Comparison of ENCODE assay signal across 13 cellular contexts in genomic region chr4:26050212-26050643, GRCh38.
A peak's percentile ranks its signal among the peaks of the same experiment; 100 is the strongest.
DNase-seq lines count a peak whose midpoint lies in the region; ATAC-seq and TF ChIP-seq lines count a peak whose summit lies in the region.
"Had no signal": no experiment of that assay in that cellular context is flagged by ENCODE, and none has a peak within 500 bp of the region (broad histone marks: within the 10 kb centered on the region; RNA-seq: fewer than 3 reads in every experiment).

No MANE protein-coding gene starts in this region.

- POLR2A ChIA-PET in CD8-positive, alpha-beta memory T cell (lab: Charles Lee) = no interaction called here

- H3K36me3 Mint-ChIP-seq in CD8-positive, alpha-beta memory T cell = peaks cover 0 to 5% (median 0%) of the 10 kb centered on the region in 3 donors
- H3K36me3 Mint-ChIP-seq: activated naive CD4-positive, alpha-beta T cell treated with anti-CD3 and anti-CD28 coated beads, Interleukin-2, amount 50 U/mL, for 24 hours had no signal

- no peak overlapping the region for H3K9ac ChIP-seq in subcutaneous abdominal adipose tissue (ENCODE audit: low read length in 5 of 5)
- H3K9ac ChIP-seq: KMS-11 had no signal

- H3K4me1 ChIP-seq in subcutaneous abdominal adipose tissue (ENCODE audit: control insufficient read depth in 5 of 5, insufficient read depth in 5 of 5, low read length in 5 of 5) = peaks cover 11 to 49% (median 48%) of the 10 kb centered on the region in 5 donors
- H3K4me1 ChIP-seq in CD8-positive, alpha-beta memory T cell (ENCODE audit: insufficient read depth, low read length) = no peaks in the 10 kb centered on the region

- DNase-seq in SIG-M5 treated with dmso at 0.1 percent for 504 hours (lab: John Stamatoyannopoulos, UW; ENCODE audit: unreplicated experiment) (peak; percentile 33), lower leg skin (ENCODE audit: low spot score in 2 of 2) (peak; percentile 49 to 88)
- DNase-seq in CD8-positive, alpha-beta memory T cell = no peak
- DNase-seq: cerebellar nuclear complex, H9, T1000 had no signal

- 67 to 74% methylated on average over 8 of the region's 8 CpGs for WGBS in lower leg skin, 2 donors

- peaks cover 3 to 6% (median 4%) of the 10 kb centered on the region in 3 donors for H3K4me1 Mint-ChIP-seq in CD8-positive, alpha-beta memory T cell

- H3K27ac Mint-ChIP-seq in CD8-positive, alpha-beta memory T cell = no peak overlapping the region
- H3K27ac Mint-ChIP-seq: activated naive CD4-positive, alpha-beta T cell treated with anti-CD3 and anti-CD28 coated beads, Interleukin-2, amount 50 U/mL, for 24 hours had no signal

- H3K27ac ChIP-seq in subcutaneous abdominal adipose tissue (ENCODE audit: low read depth, low read length) = peak overlapping the region; percentile 79
- H3K27ac ChIP-seq in CD8-positive, alpha-beta memory T cell (ENCODE audit: low read depth, low read length) = no peak overlapping the region
- H3K27ac ChIP-seq: KMS-11 had no signal

- peaks cover 10 to 26% of the 10 kb centered on the region in 2 donors for H3K27me3 Mint-ChIP-seq in CD8-positive, alpha-beta memory T cell
- H3K27me3 Mint-ChIP-seq: activated naive CD4-positive, alpha-beta T cell treated with anti-CD3 and anti-CD28 coated beads, Interleukin-2, amount 50 U/mL, for 24 hours had no signal

- no peak overlapping the region for H3K4me3 ChIP-seq in lower leg skin (ENCODE audit: low read depth, poor library complexity, severe bottlenecking)
- H3K4me3 ChIP-seq in subcutaneous abdominal adipose tissue (ENCODE audit: low read depth in 1 of 5, low read length in 5 of 5) = no peak overlapping the region
- no peak overlapping the region for H3K4me3 ChIP-seq in CD8-positive, alpha-beta memory T cell (ENCODE audit: low read length)

- H3K4me3 Mint-ChIP-seq in CD8-positive, alpha-beta memory T cell = no peak overlapping the region
- H3K4me3 Mint-ChIP-seq: activated naive CD4-positive, alpha-beta T cell treated with anti-CD3 and anti-CD28 coated beads, Interleukin-2, amount 50 U/mL, for 24 hours; H9; neural crest cell had no signal

- peaks cover 0 to 4% (median 0%) of the 10 kb centered on the region in 5 donors for H3K27me3 ChIP-seq in subcutaneous abdominal adipose tissue (ENCODE audit: control insufficient read depth in 5 of 5, insufficient read depth in 4 of 5, low read length in 5 of 5)
- no peaks in the 10 kb centered on the region for H3K27me3 ChIP-seq in CD8-positive, alpha-beta memory T cell (ENCODE audit: insufficient read depth, low read length, poor library complexity, severe bottlenecking)

- no peaks in the 10 kb centered on the region for H3K9me3 Mint-ChIP-seq in CD8-positive, alpha-beta memory T cell
- H3K9me3 Mint-ChIP-seq: activated naive CD4-positive, alpha-beta T cell treated with anti-CD3 and anti-CD28 coated beads, Interleukin-2, amount 50 U/mL, for 24 hours; neural crest cell had no signal

- CTCF ChIA-PET in CD8-positive, alpha-beta memory T cell (lab: Charles Lee) = no interaction called here

- H3K9me3 ChIP-seq in subcutaneous abdominal adipose tissue (ENCODE audit: control insufficient read depth in 5 of 5, low read length in 5 of 5) = no peaks in the 10 kb centered on the region
- H3K9me3 ChIP-seq in CD8-positive, alpha-beta memory T cell (ENCODE audit: low read length) = no peaks in the 10 kb centered on the region

- intact Hi-C loops in lower leg skin (cut with DNase I; ENCODE audit: low total_unique reads) = no loop called here

- H3K36me3 ChIP-seq in subcutaneous abdominal adipose tissue (ENCODE audit: control insufficient read depth in 5 of 5, insufficient read depth in 5 of 5, low read length in 5 of 5) = no peaks in the 10 kb centered on the region
- no peaks in the 10 kb centered on the region for H3K36me3 ChIP-seq in CD8-positive, alpha-beta memory T cell (ENCODE audit: insufficient read depth, low read length)

- peak; percentile 62 for ATAC-seq in GM21447 (IDR thresholded peaks at IDR 0.05; ENCODE audit: unreplicated experiment)
- no peak for ATAC-seq in GM18870 (IDR thresholded peaks at IDR 0.05; ENCODE audit: unreplicated experiment)
- no peak for ATAC-seq in SK-N-SH treated with all-trans-retinoic acid at 6 μM for 48 hours

- no peak for TF ChIP-seq CTCF in lower leg skin (IDR thresholded peaks at IDR 0.05)

- TF ChIP-seq POLR2A in lower leg skin (IDR thresholded peaks at IDR 0.05) = no peak

TF ChIP-seq in SK-N-SH treated with all-trans-retinoic acid at 6 μM for 48 hours, 23 proteins besides CTCF, POLR2A, EP300 and RAD21:
- TF ChIP-seq BACH2 (CRISPR knock-in tag; IDR thresholded peaks at IDR 0.05; ENCODE audit: borderline replicate concordance) (no peak), TCF4 (CRISPR knock-in tag; IDR thresholded peaks at IDR 0.05; ENCODE audit: borderline replicate concordance) (no peak), OSR1 (CRISPR knock-in tag; IDR thresholded peaks at IDR 0.05) (no peak), ZNF70 (CRISPR knock-in tag; IDR thresholded peaks at IDR 0.05) (no peak), RARB (CRISPR knock-in tag; IDR thresholded peaks at IDR 0.05) (no peak), ZNF565 (CRISPR knock-in tag; conservative IDR thresholded peaks at IDR 0.05; ENCODE audit: low read depth) (no peak), POU6F1 (CRISPR knock-in tag; IDR thresholded peaks at IDR 0.05; ENCODE audit: borderline replicate concordance, low read depth) (no peak), ZNF8 (CRISPR knock-in tag; IDR thresholded peaks at IDR 0.05) (no peak), ZFP3 (CRISPR knock-in tag; IDR thresholded peaks at IDR 0.05) (no peak), GLIS3 (CRISPR knock-in tag; IDR thresholded peaks at IDR 0.05) (no peak)
- TF ChIP-seq, protein P1, sequence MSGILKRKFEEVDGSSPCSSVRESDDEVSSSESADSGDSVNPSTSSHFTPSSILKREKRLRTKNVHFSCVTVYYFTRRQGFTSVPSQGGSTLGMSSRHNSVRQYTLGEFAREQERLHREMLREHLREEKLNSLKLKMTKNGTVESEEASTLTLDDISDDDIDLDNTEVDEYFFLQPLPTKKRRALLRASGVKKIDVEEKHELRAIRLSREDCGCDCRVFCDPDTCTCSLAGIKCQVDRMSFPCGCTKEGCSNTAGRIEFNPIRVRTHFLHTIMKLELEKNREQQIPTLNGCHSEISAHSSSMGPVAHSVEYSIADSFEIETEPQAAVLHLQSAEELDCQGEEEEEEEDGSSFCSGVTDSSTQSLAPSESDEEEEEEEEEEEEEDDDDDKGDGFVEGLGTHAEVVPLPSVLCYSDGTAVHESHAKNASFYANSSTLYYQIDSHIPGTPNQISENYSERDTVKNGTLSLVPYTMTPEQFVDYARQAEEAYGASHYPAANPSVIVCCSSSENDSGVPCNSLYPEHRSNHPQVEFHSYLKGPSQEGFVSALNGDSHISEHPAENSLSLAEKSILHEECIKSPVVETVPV (CRISPR knock-in tag; IDR thresholded peaks at IDR 0.05) = no peak

Comparison
In these comparisons a context has a peak if more than half of its experiments do, and no peak if none do; other contexts are left out.
1. DNase-seq: peak in SIG-M5 treated with dmso at 0.1 percent for 504 hours (single experiment) and lower leg skin (2 of 2); none in CD8-positive, alpha-beta memory T cell (0 of 5).